In genomic region chr7:45269192-45269591, GRCh38 we compare ENCODE assay signal across 8 cellular contexts.
"Had no signal": no experiment of that assay in that cellular context is flagged by ENCODE, and none has a peak within 500 bp of the region (broad histone marks: within the 10 kb centered on the region; RNA-seq: fewer than 3 reads in every experiment).

No MANE protein-coding gene starts in this region.

- H3K4me3 ChIP-seq: GM12878 had no signal

- FAIRE-seq: G401.6, GM12878, GM12891, GM12892, GM18507, GM19239 had no signal

- DNase-seq: GDM1, GF-D8 had no signal

- ATAC-seq: GM12878 had no signal
